In the genomic region with DNA sequence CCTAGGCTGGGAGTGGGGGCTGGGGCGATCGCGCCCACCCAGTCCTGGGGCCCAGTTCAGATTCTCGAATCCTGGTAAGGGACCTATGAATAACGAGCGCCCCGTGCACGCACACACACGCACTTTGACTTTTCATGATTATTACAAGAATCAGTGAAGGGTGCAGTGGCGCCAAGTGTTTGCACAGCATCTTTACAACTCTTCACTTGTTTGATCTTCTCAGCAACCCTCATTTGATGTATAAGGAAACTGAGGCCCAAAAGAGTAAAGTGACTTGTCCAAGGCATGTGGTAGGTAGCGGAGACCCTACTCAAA, we compare ENCODE assay signal across 8 cellular contexts. TPM values are rescaled to one million over a fixed set of nuclear protein-coding genes. Genes with fewer than 3 reads are reported as not detected.
A peak's percentile ranks its signal among the peaks of the same experiment; 100 is the strongest.
DNase-seq lines count a peak whose midpoint lies in the region; ATAC-seq and TF ChIP-seq lines count a peak whose summit lies in the region.

No MANE protein-coding gene starts in this region.

- H3K4me3 ChIP-seq in BE2C (ENCODE audit: low read depth, low read length) (peak overlapping the region; percentile 97), HUES64 (ENCODE audit: low read length) (peak overlapping the region; percentile 75; the same call in 1 of the 2 replicates), endodermal cell (ENCODE audit: low read length) (peak overlapping the region; percentile 83), osteoblast (ENCODE audit: insufficient read depth, low read length) (no peak overlapping the region)

- peaks cover 63% of the 10 kb centered on the region for H3K27me3 Mint-ChIP-seq in endodermal cell (ENCODE audit: insufficient read depth)
- H3K27me3 Mint-ChIP-seq in activated CD4-positive, alpha-beta memory T cell treated with anti-CD3 and anti-CD28 coated beads, Interleukin-2, amount 10 ng/mL, durations not matched to agents 7 days and 5 days: peaks cover 50% of the 10 kb centered on the region

- no peak for ATAC-seq in GM18909 (IDR thresholded peaks at IDR 0.05; ENCODE audit: poor library complexity, unreplicated experiment)
- ATAC-seq in sciatic nerve: no peak

- H3K27ac Mint-ChIP-seq in endodermal cell: no peak overlapping the region
- H3K27ac Mint-ChIP-seq in activated CD4-positive, alpha-beta memory T cell treated with anti-CD3 and anti-CD28 coated beads, Interleukin-2, amount 10 ng/mL, durations not matched to agents 7 days and 5 days: no peak overlapping the region

- peak overlapping the region; percentile 76 for H3K4me2 ChIP-seq in osteoblast (ENCODE audit: insufficient read depth, low read length)

- POLR2A ChIA-PET in activated CD4-positive, alpha-beta memory T cell treated with anti-CD3 and anti-CD28 coated beads, Interleukin-2, amount 10 ng/mL, durations not matched to agents 7 days and 5 days (lab: Charles Lee): no interaction called here

- H3K27ac ChIP-seq in HUES64 (ENCODE audit: low read depth, low read length) (no peak overlapping the region), endodermal cell (ENCODE audit: low read depth, low read length) (no peak overlapping the region), osteoblast (ENCODE audit: low read depth, low read length) (no peak overlapping the region)

- H3K36me3 ChIP-seq in BE2C (no peaks in the 10 kb centered on the region), HUES64 (ENCODE audit: insufficient read depth, low read length) (no peaks in the 10 kb centered on the region), endodermal cell (ENCODE audit: control insufficient read depth, insufficient read depth, low read length) (no peaks in the 10 kb centered on the region), osteoblast (ENCODE audit: insufficient read depth, low read length) (no peaks in the 10 kb centered on the region)

- H3K36me3 Mint-ChIP-seq in endodermal cell (ENCODE audit: low read depth): no peaks in the 10 kb centered on the region
- H3K36me3 Mint-ChIP-seq in activated CD4-positive, alpha-beta memory T cell treated with anti-CD3 and anti-CD28 coated beads, Interleukin-2, amount 10 ng/mL, durations not matched to agents 7 days and 5 days (ENCODE audit: low read depth): no peaks in the 10 kb centered on the region

- TF ChIP-seq CTCF in BE2C (IDR thresholded peaks at IDR 0.05; ENCODE audit: low read depth, low read length) (peak; percentile 59; the same call in 1 of the 2 replicates), endodermal cell (conservative IDR thresholded peaks at IDR 0.05) (no peak), osteoblast (IDR thresholded peaks at IDR 0.05; ENCODE audit: extremely low read depth, low read depth, low read length) (no peak)

- no peaks in the 10 kb centered on the region for H3K9me3 ChIP-seq in BE2C
- H3K9me3 ChIP-seq in HUES64 (ENCODE audit: insufficient read depth, low read depth, low read length): no peaks in the 10 kb centered on the region
- H3K9me3 ChIP-seq in endodermal cell (ENCODE audit: control insufficient read depth, low read length): no peaks in the 10 kb centered on the region
- H3K9me3 ChIP-seq in osteoblast (ENCODE audit: low read depth, low read length): no peaks in the 10 kb centered on the region

- H3K9ac ChIP-seq in HUES64 (ENCODE audit: low read depth, low read length) (no peak overlapping the region), endodermal cell (ENCODE audit: extremely low read depth, low read length, poor library complexity, severe bottlenecking) (no peak overlapping the region)

- intact Hi-C loops in sciatic nerve (cut with DNase I): no loop called here

- peaks cover 19% of the 10 kb centered on the region for H3K4me1 Mint-ChIP-seq in endodermal cell
- H3K4me1 Mint-ChIP-seq in activated CD4-positive, alpha-beta memory T cell treated with anti-CD3 and anti-CD28 coated beads, Interleukin-2, amount 10 ng/mL, durations not matched to agents 7 days and 5 days: peaks cover 10% of the 10 kb centered on the region

- no peak overlapping the region for H2AFZ ChIP-seq in osteoblast (ENCODE audit: low read length)

- H3K4me1 ChIP-seq in BE2C: peaks cover 4% of the 10 kb centered on the region
- peaks cover 21% of the 10 kb centered on the region for H3K4me1 ChIP-seq in HUES64 (ENCODE audit: insufficient read depth, low read length)
- peaks cover 7% of the 10 kb centered on the region for H3K4me1 ChIP-seq in endodermal cell (ENCODE audit: control insufficient read depth, insufficient read depth, low read length)
- no peaks in the 10 kb centered on the region for H3K4me1 ChIP-seq in osteoblast (ENCODE audit: insufficient read depth, low read length)

- H4K20me1 ChIP-seq in osteoblast (ENCODE audit: insufficient read depth, low read length): no peaks in the 10 kb centered on the region

- no peaks in the 10 kb centered on the region for H3K79me2 ChIP-seq in osteoblast (ENCODE audit: insufficient read depth, low read length)

- H3K9me3 Mint-ChIP-seq in endodermal cell: no peaks in the 10 kb centered on the region
- H3K9me3 Mint-ChIP-seq in activated CD4-positive, alpha-beta memory T cell treated with anti-CD3 and anti-CD28 coated beads, Interleukin-2, amount 10 ng/mL, durations not matched to agents 7 days and 5 days: no peaks in the 10 kb centered on the region

- 40% methylated on average over 11 of the region's 11 CpGs for WGBS in HUES64
- WGBS in endodermal cell (ENCODE audit: insufficient coverage in 1 of 2, insufficient read length in 1 of 2), 2 experiments: 36 to 42% methylated on average over 8 to 11 of the region's 11 CpGs

- CTCF ChIA-PET in activated CD4-positive, alpha-beta memory T cell treated with anti-CD3 and anti-CD28 coated beads, Interleukin-2, amount 10 ng/mL, durations not matched to agents 7 days and 5 days (lab: Charles Lee): interaction anchor here (0.9 to 1.3 kb wide), 10 partner anchors 14 to 441 kb away, joined by 3 to 11 read pairs (median 3); no protein-coding TSS in a partner anchor

- DNase-seq in BE2C (no peak), endodermal cell (no peak), osteoblast (ENCODE audit: insufficient read length, low spot score, missing footprints) (no peak), sciatic nerve (ENCODE audit: low spot score) (no peak), SW480 (ENCODE audit: low spot score) (no peak)
- no peak for DNase-seq in activated CD4-positive, alpha-beta memory T cell treated with anti-CD3 and anti-CD28 coated beads, Interleukin-2, amount 10 ng/mL, durations not matched to agents 7 days and 5 days

- no peak overlapping the region for H3K4me3 Mint-ChIP-seq in endodermal cell
- no peak overlapping the region for H3K4me3 Mint-ChIP-seq in activated CD4-positive, alpha-beta memory T cell treated with anti-CD3 and anti-CD28 coated beads, Interleukin-2, amount 10 ng/mL, durations not matched to agents 7 days and 5 days

- H3K27me3 ChIP-seq in BE2C (no peaks in the 10 kb centered on the region), HUES64 (ENCODE audit: insufficient read depth, low read length) (peaks cover 48% of the 10 kb centered on the region), endodermal cell (ENCODE audit: control insufficient read depth, insufficient read depth, low read length, poor library complexity, severe bottlenecking) (peaks cover 61% of the 10 kb centered on the region), osteoblast (ENCODE audit: insufficient read depth, low read length) (peaks cover 26% of the 10 kb centered on the region)

RNA-seq across cellular contexts. Expression of a gene that starts 0.9 kb away (rescaled TPM):
- polyA plus RNA-seq in BE2C (2012; ENCODE audit: insufficient read depth, insufficient read length, low read depth): 13.0 TPM
- polyA plus RNA-seq in HUES64 (2013, experiment 1 of 2): 0.15 TPM
- 0.32 TPM for polyA plus RNA-seq in HUES64 (2013, experiment 2 of 2)
- total RNA-seq in endodermal cell: under 1 TPM in 1 of 2 donors, not detected in 1; 0.15 TPM
- 0.14 TPM for polyA plus RNA-seq in endodermal cell (2013, experiment 1 of 2)
- 0.08 TPM for polyA plus RNA-seq in endodermal cell (2013, experiment 2 of 2)
- not detected in 2 replicates for total RNA-seq in osteoblast
- 0.13 TPM for total RNA-seq in sciatic nerve
- under 1 TPM in 1 of 2 experiments, not detected in 1; 0.08 TPM for total RNA-seq in activated CD4-positive, alpha-beta memory T cell treated with anti-CD3 and anti-CD28 coated beads, Interleukin-2, amount 10 ng/mL, durations not matched to agents 7 days and 5 days
